Comparison of ENCODE assay signal across 1 cellular context in the genomic region with DNA sequence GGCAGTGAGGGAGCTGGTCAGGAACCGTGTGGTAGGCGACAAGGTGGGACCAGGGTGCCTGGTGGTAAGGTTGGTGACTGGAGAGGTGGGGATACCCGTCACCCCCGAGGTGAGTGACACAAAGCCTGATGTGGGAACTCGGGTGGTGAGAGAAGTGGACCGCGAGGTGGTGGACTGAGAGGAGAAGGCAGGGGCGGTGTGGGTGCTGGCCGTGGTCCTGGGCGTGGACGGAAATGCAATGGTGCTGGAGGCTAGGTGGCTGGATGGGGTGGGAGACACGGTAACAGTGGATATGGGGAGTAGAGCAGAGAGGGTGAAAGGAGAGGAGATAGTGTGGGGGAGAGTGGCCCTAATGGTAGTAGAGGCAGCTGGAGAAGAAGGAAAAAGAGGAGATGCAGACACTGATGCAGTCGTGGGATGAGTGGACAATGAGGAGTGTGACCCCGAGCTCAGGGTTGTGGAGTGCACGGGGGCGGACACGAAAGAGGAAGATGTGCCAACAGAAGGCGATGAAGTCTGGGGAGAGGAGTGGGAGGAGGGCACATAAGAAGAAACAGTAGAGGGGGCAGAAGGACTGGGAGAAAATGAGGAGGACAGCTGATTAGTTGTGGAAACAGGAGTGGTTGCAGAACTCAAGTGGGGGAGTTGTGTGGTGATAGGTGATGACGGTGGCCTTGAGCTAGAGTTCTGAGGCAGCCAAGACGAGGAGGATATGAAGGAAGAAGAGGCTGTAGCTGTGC.
TF ChIP-seq lines count a peak whose summit lies in the region.

No MANE protein-coding gene starts in this region.

TF ChIP-seq in A549, 52 proteins besides CTCF, POLR2A, EP300 and RAD21:
- TF ChIP-seq, protein P1, sequence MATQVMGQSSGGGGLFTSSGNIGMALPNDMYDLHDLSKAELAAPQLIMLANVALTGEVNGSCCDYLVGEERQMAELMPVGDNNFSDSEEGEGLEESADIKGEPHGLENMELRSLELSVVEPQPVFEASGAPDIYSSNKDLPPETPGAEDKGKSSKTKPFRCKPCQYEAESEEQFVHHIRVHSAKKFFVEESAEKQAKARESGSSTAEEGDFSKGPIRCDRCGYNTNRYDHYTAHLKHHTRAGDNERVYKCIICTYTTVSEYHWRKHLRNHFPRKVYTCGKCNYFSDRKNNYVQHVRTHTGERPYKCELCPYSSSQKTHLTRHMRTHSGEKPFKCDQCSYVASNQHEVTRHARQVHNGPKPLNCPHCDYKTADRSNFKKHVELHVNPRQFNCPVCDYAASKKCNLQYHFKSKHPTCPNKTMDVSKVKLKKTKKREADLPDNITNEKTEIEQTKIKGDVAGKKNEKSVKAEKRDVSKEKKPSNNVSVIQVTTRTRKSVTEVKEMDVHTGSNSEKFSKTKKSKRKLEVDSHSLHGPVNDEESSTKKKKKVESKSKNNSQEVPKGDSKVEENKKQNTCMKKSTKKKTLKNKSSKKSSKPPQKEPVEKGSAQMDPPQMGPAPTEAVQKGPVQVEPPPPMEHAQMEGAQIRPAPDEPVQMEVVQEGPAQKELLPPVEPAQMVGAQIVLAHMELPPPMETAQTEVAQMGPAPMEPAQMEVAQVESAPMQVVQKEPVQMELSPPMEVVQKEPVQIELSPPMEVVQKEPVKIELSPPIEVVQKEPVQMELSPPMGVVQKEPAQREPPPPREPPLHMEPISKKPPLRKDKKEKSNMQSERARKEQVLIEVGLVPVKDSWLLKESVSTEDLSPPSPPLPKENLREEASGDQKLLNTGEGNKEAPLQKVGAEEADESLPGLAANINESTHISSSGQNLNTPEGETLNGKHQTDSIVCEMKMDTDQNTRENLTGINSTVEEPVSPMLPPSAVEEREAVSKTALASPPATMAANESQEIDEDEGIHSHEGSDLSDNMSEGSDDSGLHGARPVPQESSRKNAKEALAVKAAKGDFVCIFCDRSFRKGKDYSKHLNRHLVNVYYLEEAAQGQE (IDR thresholded peaks at IDR 0.05) = 0 out of 2 replicates have a peak, but pooled peaks have one; percentile 27
- TF ChIP-seq EHF (CRISPR knock-in tag; IDR thresholded peaks at IDR 0.05) (no peak), NR3C1 (IDR thresholded peaks at IDR 0.05) (no peak)
